ENCODE assay signal across 16 cellular contexts in genomic region chr1:96808186-96808585, GRCh38.
DNase-seq lines count a peak whose midpoint lies in the region; ATAC-seq and TF ChIP-seq lines count a peak whose summit lies in the region.
"Had no signal": no experiment of that assay in that cellular context is flagged by ENCODE, and none has a peak within 500 bp of the region (broad histone marks: within the 10 kb centered on the region; RNA-seq: fewer than 3 reads in every experiment).

No MANE protein-coding gene starts in this region.

- no peak for TF ChIP-seq RAD21 in Ishikawa (IDR thresholded peaks at IDR 0.05; ENCODE audit: low read depth)

- H3K9me3 ChIP-seq in uterus = no peaks in the 10 kb centered on the region
- H3K9me3 ChIP-seq in aorta (ENCODE audit: control insufficient read depth, low read length) = no peaks in the 10 kb centered on the region
- H3K9me3 ChIP-seq: testis had no signal

- TF ChIP-seq CTCF in fibroblast of villous mesenchyme (IDR thresholded peaks at IDR 0.05; ENCODE audit: insufficient read depth, low read depth, low read length) (no peak), uterus (IDR thresholded peaks at IDR 0.05) (no peak)

- peak; percentile 38 for DNase-seq in DMS 273 treated with DMSO at 0.1 percent for 48 hours (lab: John Stamatoyannopoulos, UW)
- DNase-seq in NCI-H69 (lab: John Stamatoyannopoulos, UW) = peak; percentile 65
- DNase-seq in fibroblast of villous mesenchyme (ENCODE audit: low read depth) = peak; percentile 23
- no peak for DNase-seq in T1000 (lab: John Stamatoyannopoulos, UW)
- no peak for DNase-seq in uterus
- DNase-seq in aorta = no peak
- DNase-seq: activated CD4-positive, alpha-beta memory T cell treated with anti-CD3 and anti-CD28 coated beads for 36 hours; foreskin melanocyte; naive B cell; NCI-H510A; stimulated activated CD4-positive, alpha-beta T cell treated with anti-CD3 and anti-CD28 coated beads, Interleukin-4, amount 100 ng/mL, for 24 hours; testis had no signal

- H3K4me3 ChIP-seq in fibroblast of villous mesenchyme (ENCODE audit: low read depth, low read length) (no peak overlapping the region), uterus (no peak overlapping the region), aorta (ENCODE audit: low read length in 2 of 2) (no peak overlapping the region)
- H3K4me3 ChIP-seq: lung, skin epidermis, testis had no signal

- TF ChIP-seq EP300 in Ishikawa (IDR thresholded peaks at IDR 0.05; ENCODE audit: borderline replicate concordance) = no peak

- no peak for TF ChIP-seq POLR2A in uterus (IDR thresholded peaks at IDR 0.05)

- WGBS in aorta, 2 donors = 48 to 63% methylated on average over 2 of the region's 2 CpGs

- no peak overlapping the region for H3K27ac ChIP-seq in uterus
- no peak overlapping the region for H3K27ac ChIP-seq in aorta (ENCODE audit: low read depth in 1 of 2, low read length in 2 of 2)
- H3K27ac ChIP-seq: skin epidermis, testis had no signal

- ATAC-seq in aorta (ENCODE audit: low FRiP score) = no peak
- ATAC-seq: Panc1 had no signal

- intact Hi-C loops in uterus (cut with DNase I; ENCODE audit: low total_unique reads) = no loop called here
- intact Hi-C loops in aorta (cut with DNase I) = no loop called here

- H3K36me3 ChIP-seq in uterus (no peaks in the 10 kb centered on the region), aorta (ENCODE audit: control insufficient read depth in 1 of 2, insufficient read depth in 2 of 2, low read length in 1 of 2) (peaks cover 0 to 2% of the 10 kb centered on the region in 2 donors)

- H3K27me3 ChIP-seq in uterus = no peaks in the 10 kb centered on the region
- H3K27me3 ChIP-seq in aorta (ENCODE audit: control insufficient read depth in 1 of 2, insufficient read depth in 2 of 2, low read length in 1 of 2) = no peaks in the 10 kb centered on the region
- H3K27me3 ChIP-seq: testis had no signal

- no peaks in the 10 kb centered on the region for H3K4me1 ChIP-seq in uterus
- peaks cover 0 to 1% of the 10 kb centered on the region in 2 donors for H3K4me1 ChIP-seq in aorta (ENCODE audit: control insufficient read depth in 1 of 2, insufficient read depth in 2 of 2, low read length in 2 of 2)
- H3K4me1 ChIP-seq: testis had no signal

TF ChIP-seq in Ishikawa, 13 proteins besides CTCF, POLR2A, EP300 and RAD21:
- TF ChIP-seq EGR1 (IDR thresholded peaks at IDR 0.05) = no peak
- no peak for TF ChIP-seq TEAD4 (IDR thresholded peaks at IDR 0.05)
- TF ChIP-seq NFIC (IDR thresholded peaks at IDR 0.05) = 0 out of 2 replicates have a peak, but pooled peaks have one; percentile 22
TF ChIP-seq in Ishikawa: peak in this region for 1.

Comparison
In these comparisons a context has a peak if more than half of its experiments do, and no peak if none do; other contexts are left out.
1. DNase-seq: peak in DMS 273 treated with DMSO at 0.1 percent for 48 hours (single experiment), NCI-H69 (single experiment) and fibroblast of villous mesenchyme (single experiment); none in T1000 (single experiment), uterus (0 of 2) and aorta (0 of 2).